Comparison of ENCODE assay signal across 28 cellular contexts in the genomic region with DNA sequence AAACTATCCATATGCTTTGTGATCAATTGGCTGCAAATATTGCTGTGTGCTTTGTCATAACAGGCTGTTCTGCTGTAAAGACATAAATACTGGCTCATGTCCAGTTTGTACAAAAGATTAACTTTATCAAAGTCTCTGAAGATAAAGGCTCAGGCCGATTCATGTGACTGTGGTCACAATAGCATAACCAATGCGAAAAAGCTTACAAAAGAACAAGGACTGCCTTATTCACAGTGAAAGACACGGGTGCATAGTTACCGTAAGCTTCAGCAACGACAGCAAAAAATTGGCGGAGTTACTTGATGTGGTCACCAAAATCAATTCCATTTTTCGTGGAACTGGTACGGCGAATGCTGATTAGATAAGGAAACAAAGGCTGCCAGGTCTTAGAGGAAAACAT.
DNase-seq lines count a peak whose midpoint lies in the region; ATAC-seq and TF ChIP-seq lines count a peak whose summit lies in the region.
"Had no signal": no experiment of that assay in that cellular context is flagged by ENCODE, and none has a peak within 500 bp of the region (broad histone marks: within the 10 kb centered on the region; RNA-seq: fewer than 3 reads in every experiment).

No MANE protein-coding gene starts in this region.

- no peaks in the 10 kb centered on the region for H3K9me3 Mint-ChIP-seq in Caco-2 (ENCODE audit: unreplicated experiment)
- H3K9me3 Mint-ChIP-seq: memory B cell; stimulated activated naive CD8-positive, alpha-beta T cell treated with anti-CD3 and anti-CD28 coated beads, Interleukin-15, amount 100 ng/mL, for 72 hours had no signal

- H3K27ac ChIP-seq in lower lobe of right lung = no peak overlapping the region
- H3K27ac ChIP-seq in prostate gland = no peak overlapping the region
- H3K27ac ChIP-seq in uterus = no peak overlapping the region
- H3K27ac ChIP-seq: BLaER1 treated with 17β-estradiol and CSF1 and Interleukin-3, amounts not matched to agents 10 nM and 100 nM; brain microvascular endothelial cell; foreskin keratinocyte; GM23248; HL-60; upper lobe of left lung had no signal

- CTCF ChIA-PET in Caco-2 (lab: Charles Lee) = no interaction called here

- WGBS in prostate gland = 87% methylated on average over 9 of the region's 9 CpGs

- intact Hi-C loops in Caco-2 (cut with micrococcal nuclease; ENCODE audit: unreplicated experiment) = loop anchor here (2.0 kb wide), 1 partner anchor 20 kb away; no protein-coding TSS in a partner anchor
- intact Hi-C loops in lower lobe of right lung (cut with DNase I) = no loop called here
- intact Hi-C loops in prostate gland (cut with DNase I) = no loop called here
- intact Hi-C loops in uterus (cut with DNase I; ENCODE audit: low total_unique reads) = no loop called here

- POLR2A ChIA-PET in Caco-2 (lab: Charles Lee) = no interaction called here

- TF ChIP-seq POLR2A in prostate gland (IDR thresholded peaks at IDR 0.05) = no peak
- TF ChIP-seq POLR2A in uterus (IDR thresholded peaks at IDR 0.05) = no peak

- no peaks in the 10 kb centered on the region for H3K27me3 Mint-ChIP-seq in Caco-2 (ENCODE audit: insufficient read depth, unreplicated experiment)
- H3K27me3 Mint-ChIP-seq: activated B cell treated with CpG ODN at 0.5 μM for 24 hours; effector memory CD8-positive, alpha-beta T cell; memory B cell; stimulated activated naive CD8-positive, alpha-beta T cell treated with anti-CD3 and anti-CD28 coated beads, Interleukin-15, amount 100 ng/mL, for 72 hours had no signal

- H3K4me3 Mint-ChIP-seq in Caco-2 (ENCODE audit: unreplicated experiment) = peak overlapping the region; percentile 60
- H3K4me3 Mint-ChIP-seq: activated B cell treated with CpG ODN at 0.5 μM for 24 hours; activated T-cell treated with anti-CD3 and anti-CD28 coated beads, Interleukin-2, amount 50 U/mL, for 4 hours; effector memory CD8-positive, alpha-beta T cell; memory B cell; naive thymus-derived CD4-positive, alpha-beta T cell; stimulated activated naive CD8-positive, alpha-beta T cell treated with anti-CD3 and anti-CD28 coated beads, Interleukin-15, amount 100 ng/mL, for 72 hours had no signal

- no TSS peak for BruUV-seq in Caco-2 (replicated peaks; lab: Mats Ljungman, UMichigan)

- no peaks in the 10 kb centered on the region for H3K4me1 ChIP-seq in Caco-2
- H3K4me1 ChIP-seq in lower lobe of right lung = no peaks in the 10 kb centered on the region
- H3K4me1 ChIP-seq in prostate gland (replicated peaks) = no peaks in the 10 kb centered on the region
- no peaks in the 10 kb centered on the region for H3K4me1 ChIP-seq in uterus
- H3K4me1 ChIP-seq: foreskin keratinocyte, upper lobe of left lung had no signal

- no peak for ATAC-seq in lower lobe of right lung
- ATAC-seq: activated T-cell treated with anti-CD3 and anti-CD28 coated beads, Interleukin-2, amount 50 U/mL, for 4 hours; effector memory CD8-positive, alpha-beta T cell; foreskin keratinocyte; left cardiac atrium; naive thymus-derived CD4-positive, alpha-beta T cell; PC-3; Right ventricle myocardium inferior; stimulated activated naive CD8-positive, alpha-beta T cell treated with anti-CD3 and anti-CD28 coated beads, Interleukin-15, amount 100 ng/mL, for 72 hours had no signal

- H3K36me3 ChIP-seq in Caco-2 (ENCODE audit: control insufficient read depth, insufficient read depth, low read length) (no peaks in the 10 kb centered on the region), lower lobe of right lung (no peaks in the 10 kb centered on the region), prostate gland (no peaks in the 10 kb centered on the region), uterus (no peaks in the 10 kb centered on the region)
- H3K36me3 ChIP-seq: BLaER1 treated with 17β-estradiol and CSF1 and Interleukin-3, amounts not matched to agents 10 nM and 100 nM; brain microvascular endothelial cell; upper lobe of left lung had no signal

- H3K4me3 ChIP-seq in Caco-2 (ENCODE audit: low read depth, low read length) = no peak overlapping the region
- H3K4me3 ChIP-seq in lower lobe of right lung = no peak overlapping the region
- H3K4me3 ChIP-seq in prostate gland = no peak overlapping the region
- H3K4me3 ChIP-seq in uterus = no peak overlapping the region
- H3K4me3 ChIP-seq: BLaER1 treated with 17β-estradiol and CSF1 and Interleukin-3, amounts not matched to agents 10 nM and 100 nM; GM23248; upper lobe of left lung had no signal

- H3K27ac Mint-ChIP-seq in Caco-2 (ENCODE audit: unreplicated experiment) = no peak overlapping the region
- H3K27ac Mint-ChIP-seq: activated B cell treated with CpG ODN at 0.5 μM for 24 hours; effector memory CD8-positive, alpha-beta T cell; memory B cell; naive thymus-derived CD4-positive, alpha-beta T cell; stimulated activated naive CD8-positive, alpha-beta T cell treated with anti-CD3 and anti-CD28 coated beads, Interleukin-15, amount 100 ng/mL, for 72 hours had no signal

- no peaks in the 10 kb centered on the region for H3K36me3 Mint-ChIP-seq in Caco-2 (ENCODE audit: insufficient read depth, unreplicated experiment)
- H3K36me3 Mint-ChIP-seq: memory B cell; naive thymus-derived CD4-positive, alpha-beta T cell had no signal

- DNase-seq in Caco-2 (peak in 1 of 2 experiments; percentile 19), SW480 (ENCODE audit: low spot score) (peak; percentile 44), inferior parietal cortex (ENCODE audit: extremely low spot score) (peak; percentile 56), putamen (ENCODE audit: low spot score) (peak; percentile 6), NCI-H2081 treated with DMSO at 0.1 percent for 48 hours (lab: John Stamatoyannopoulos, UW) (no peak), lower lobe of right lung (no peak), prostate gland (ENCODE audit: low spot score) (no peak), uterus (no peak)
- DNase-seq: activated B cell treated with CpG ODN at 0.5 μM for 24 hours; activated CD4-positive, alpha-beta T cell treated with anti-CD3 and anti-CD28 coated beads, Interleukin-2, amount 50 U/mL, for 1 hour; activated T-cell treated with anti-CD3 and anti-CD28 coated beads, Interleukin-2, amount 50 U/mL, for 4 hours; brain microvascular endothelial cell; effector memory CD8-positive, alpha-beta T cell; foreskin keratinocyte; GM23248; Kasumi-1; left cardiac atrium; naive thymus-derived CD4-positive, alpha-beta T cell; NCI-H1694; NCI-H2171; NCI-H510A; PC-3; stimulated activated naive CD8-positive, alpha-beta T cell treated with anti-CD3 and anti-CD28 coated beads, Interleukin-15, amount 100 ng/mL, for 72 hours; upper lobe of left lung had no signal

- H3K9me3 ChIP-seq in Caco-2 (no peaks in the 10 kb centered on the region), lower lobe of right lung (no peaks in the 10 kb centered on the region), prostate gland (no peaks in the 10 kb centered on the region), uterus (no peaks in the 10 kb centered on the region)
- H3K9me3 ChIP-seq: BLaER1 treated with 17β-estradiol and CSF1 and Interleukin-3, amounts not matched to agents 10 nM and 100 nM; upper lobe of left lung had no signal

- H3K27me3 ChIP-seq in Caco-2 (replicated peaks; ENCODE audit: control insufficient read depth, insufficient read depth, low read length) (no peaks in the 10 kb centered on the region), lower lobe of right lung (ENCODE audit: low read depth) (no peaks in the 10 kb centered on the region), prostate gland (replicated peaks; ENCODE audit: insufficient read depth) (no peaks in the 10 kb centered on the region), uterus (no peaks in the 10 kb centered on the region)
- H3K27me3 ChIP-seq: BLaER1 treated with 17β-estradiol and CSF1 and Interleukin-3, amounts not matched to agents 10 nM and 100 nM; brain microvascular endothelial cell; foreskin keratinocyte; upper lobe of left lung had no signal

- TF ChIP-seq CTCF in Caco-2 (IDR thresholded peaks at IDR 0.05; ENCODE audit: insufficient read depth in 1 of 2, low read depth in 1 of 2, low read length in 1 of 2, severe bottlenecking in 1 of 2, unreplicated experiment in 1 of 2) (no peak), lower lobe of right lung (IDR thresholded peaks at IDR 0.05) (no peak), prostate gland (IDR thresholded peaks at IDR 0.05) (no peak), uterus (IDR thresholded peaks at IDR 0.05) (no peak)

- peaks cover 16% of the 10 kb centered on the region for H3K4me1 Mint-ChIP-seq in Caco-2 (ENCODE audit: low read depth, unreplicated experiment)
- H3K4me1 Mint-ChIP-seq: activated B cell treated with CpG ODN at 0.5 μM for 24 hours; memory B cell; naive thymus-derived CD4-positive, alpha-beta T cell; stimulated activated naive CD8-positive, alpha-beta T cell treated with anti-CD3 and anti-CD28 coated beads, Interleukin-15, amount 100 ng/mL, for 72 hours had no signal

Comparison
In these comparisons a context has a peak if more than half of its experiments do, and no peak if none do; other contexts are left out.
1. DNase-seq: peak in SW480 (single experiment), inferior parietal cortex (single experiment) and putamen (single experiment); none in NCI-H2081 treated with DMSO at 0.1 percent for 48 hours (single experiment), lower lobe of right lung (single experiment), prostate gland (single experiment) and uterus (0 of 2).